In genomic region chr2:42136832-42137821, GRCh38 we compare ENCODE assay signal across 15 cellular contexts. TPM values are rescaled to one million over a fixed set of nuclear protein-coding genes. Genes with fewer than 3 reads are reported as not detected.
A peak's percentile ranks its signal among the peaks of the same experiment; 100 is the strongest.
DNase-seq lines count a peak whose midpoint lies in the region; ATAC-seq and TF ChIP-seq lines count a peak whose summit lies in the region.
"Had no signal": no experiment of that assay in that cellular context is flagged by ENCODE, and none has a peak within 500 bp of the region (broad histone marks: within the 10 kb centered on the region; RNA-seq: fewer than 3 reads in every experiment).

No MANE protein-coding gene starts in this region.

- no peak overlapping the region for H3K4me3 ChIP-seq in fibroblast of mammary gland (ENCODE audit: control insufficient read depth, low read depth, low read length)
- H3K4me3 ChIP-seq: GM23248, heart left ventricle had no signal

- DNase-seq in activated naive CD4-positive, alpha-beta T cell treated with anti-CD3 and anti-CD28 coated beads, Interleukin-2, amount 10 ng/mL, durations not matched to agents 7 days and 5 days = no peak
- DNase-seq in activated naive CD4-positive, alpha-beta T cell treated with anti-CD3 and anti-CD28 coated beads for 36 hours = no peak
- DNase-seq in RPMI7951 (ENCODE audit: low read depth) (peak; percentile 63), fibroblast of mammary gland (ENCODE audit: low read depth) (peak; percentile 47), NOMO-1 treated with DMSO at 0.1 percent for 48 hours (lab: John Stamatoyannopoulos, UW; ENCODE audit: unreplicated experiment) (no peak), HT-29 (ENCODE audit: low spot score) (no peak), NCI-H524 treated with DMSO at 0.1 percent for 48 hours (lab: John Stamatoyannopoulos, UW) (no peak)
- no peak for DNase-seq in stimulated activated effector memory CD8-positive, alpha-beta T cell treated with anti-CD3 and anti-CD28 coated beads, Interleukin-12 subunit alpha, Interleukin-12 subunit beta, amount 100 ng/mL, for 72 hours (ENCODE audit: low spot score in 2 of 2)
- DNase-seq: ACHN; activated CD4-positive, alpha-beta T cell treated with anti-CD3 and anti-CD28 coated beads, Interleukin-2, amount 10 ng/mL, durations not matched to agents 24 days and 14 days; DMS79 treated with DMSO at 0.1 percent for 48 hours; GM23248; heart left ventricle; left ventricle myocardium superior; SW 1271 had no signal

- CTCF ChIA-PET in activated naive CD4-positive, alpha-beta T cell treated with anti-CD3 and anti-CD28 coated beads, Interleukin-2, amount 10 ng/mL, durations not matched to agents 7 days and 5 days (lab: Charles Lee) = interaction anchor here (0.6 to 1.1 kb wide), 4 partner anchors 11 to 191 kb away, joined by 3 to 4 read pairs (median 3); no protein-coding TSS in a partner anchor
- CTCF ChIA-PET in activated naive CD4-positive, alpha-beta T cell treated with anti-CD3 and anti-CD28 coated beads for 36 hours (lab: Charles Lee) = interaction anchor here (0.6 to 2.0 kb wide), 11 partner anchors 9 to 113 kb away, joined by 3 to 12 read pairs (median 4); no protein-coding TSS in a partner anchor

- intact Hi-C loops in activated naive CD4-positive, alpha-beta T cell treated with anti-CD3 and anti-CD28 coated beads for 36 hours (cut with micrococcal nuclease) = loop anchor here (1.0 to 10.0 kb wide), 2 partner anchors 59 to 1038 kb away; no protein-coding TSS in a partner anchor

- H3K9me3 Mint-ChIP-seq in activated naive CD4-positive, alpha-beta T cell treated with anti-CD3 and anti-CD28 coated beads, Interleukin-2, amount 10 ng/mL, durations not matched to agents 7 days and 5 days = no peaks in the 10 kb centered on the region
- H3K9me3 Mint-ChIP-seq in activated naive CD4-positive, alpha-beta T cell treated with anti-CD3 and anti-CD28 coated beads for 36 hours = no peaks in the 10 kb centered on the region
- H3K9me3 Mint-ChIP-seq in stimulated activated effector memory CD8-positive, alpha-beta T cell treated with anti-CD3 and anti-CD28 coated beads, Interleukin-12 subunit alpha, Interleukin-12 subunit beta, amount 100 ng/mL, for 72 hours = no peaks in the 10 kb centered on the region
- H3K9me3 Mint-ChIP-seq: activated CD4-positive, alpha-beta T cell treated with anti-CD3 and anti-CD28 coated beads, Interleukin-2, amount 10 ng/mL, durations not matched to agents 24 days and 14 days had no signal

- no peak overlapping the region for H3K4me3 Mint-ChIP-seq in activated naive CD4-positive, alpha-beta T cell treated with anti-CD3 and anti-CD28 coated beads, Interleukin-2, amount 10 ng/mL, durations not matched to agents 7 days and 5 days
- H3K4me3 Mint-ChIP-seq in activated naive CD4-positive, alpha-beta T cell treated with anti-CD3 and anti-CD28 coated beads for 36 hours = no peak overlapping the region
- no peak overlapping the region for H3K4me3 Mint-ChIP-seq in stimulated activated effector memory CD8-positive, alpha-beta T cell treated with anti-CD3 and anti-CD28 coated beads, Interleukin-12 subunit alpha, Interleukin-12 subunit beta, amount 100 ng/mL, for 72 hours
- H3K4me3 Mint-ChIP-seq: activated CD4-positive, alpha-beta T cell treated with anti-CD3 and anti-CD28 coated beads, Interleukin-2, amount 10 ng/mL, durations not matched to agents 24 days and 14 days had no signal

- TF ChIP-seq CTCF in fibroblast of mammary gland (conservative IDR thresholded peaks at IDR 0.05; ENCODE audit: control insufficient read depth, insufficient read depth, low read depth, low read length) = no peak

- ATAC-seq in stimulated activated effector memory CD8-positive, alpha-beta T cell treated with anti-CD3 and anti-CD28 coated beads, Interleukin-12 subunit alpha, Interleukin-12 subunit beta, amount 100 ng/mL, for 72 hours = no peak
- ATAC-seq: heart left ventricle, left ventricle myocardium superior had no signal

- H3K4me1 Mint-ChIP-seq in activated naive CD4-positive, alpha-beta T cell treated with anti-CD3 and anti-CD28 coated beads, Interleukin-2, amount 10 ng/mL, durations not matched to agents 7 days and 5 days = peaks cover 93% of the 10 kb centered on the region
- peaks cover 72% of the 10 kb centered on the region for H3K4me1 Mint-ChIP-seq in activated naive CD4-positive, alpha-beta T cell treated with anti-CD3 and anti-CD28 coated beads for 36 hours (ENCODE audit: low read depth)
- peaks cover 48% of the 10 kb centered on the region for H3K4me1 Mint-ChIP-seq in stimulated activated effector memory CD8-positive, alpha-beta T cell treated with anti-CD3 and anti-CD28 coated beads, Interleukin-12 subunit alpha, Interleukin-12 subunit beta, amount 100 ng/mL, for 72 hours

- H3K36me3 Mint-ChIP-seq in activated naive CD4-positive, alpha-beta T cell treated with anti-CD3 and anti-CD28 coated beads, Interleukin-2, amount 10 ng/mL, durations not matched to agents 7 days and 5 days = peaks cover 8% of the 10 kb centered on the region
- no peaks in the 10 kb centered on the region for H3K36me3 Mint-ChIP-seq in activated naive CD4-positive, alpha-beta T cell treated with anti-CD3 and anti-CD28 coated beads for 36 hours (ENCODE audit: low read depth)
- H3K36me3 Mint-ChIP-seq in stimulated activated effector memory CD8-positive, alpha-beta T cell treated with anti-CD3 and anti-CD28 coated beads, Interleukin-12 subunit alpha, Interleukin-12 subunit beta, amount 100 ng/mL, for 72 hours = no peaks in the 10 kb centered on the region

- H3K27me3 Mint-ChIP-seq in activated naive CD4-positive, alpha-beta T cell treated with anti-CD3 and anti-CD28 coated beads, Interleukin-2, amount 10 ng/mL, durations not matched to agents 7 days and 5 days = no peaks in the 10 kb centered on the region
- no peaks in the 10 kb centered on the region for H3K27me3 Mint-ChIP-seq in activated naive CD4-positive, alpha-beta T cell treated with anti-CD3 and anti-CD28 coated beads for 36 hours (ENCODE audit: low read depth)
- H3K27me3 Mint-ChIP-seq: activated CD4-positive, alpha-beta T cell treated with anti-CD3 and anti-CD28 coated beads, Interleukin-2, amount 10 ng/mL, durations not matched to agents 24 days and 14 days had no signal

- H3K27ac Mint-ChIP-seq in activated naive CD4-positive, alpha-beta T cell treated with anti-CD3 and anti-CD28 coated beads, Interleukin-2, amount 10 ng/mL, durations not matched to agents 7 days and 5 days = peak overlapping the region; percentile 89
- H3K27ac Mint-ChIP-seq in activated naive CD4-positive, alpha-beta T cell treated with anti-CD3 and anti-CD28 coated beads for 36 hours = no peak overlapping the region
- H3K27ac Mint-ChIP-seq in stimulated activated effector memory CD8-positive, alpha-beta T cell treated with anti-CD3 and anti-CD28 coated beads, Interleukin-12 subunit alpha, Interleukin-12 subunit beta, amount 100 ng/mL, for 72 hours = peak overlapping the region; percentile 20
- H3K27ac Mint-ChIP-seq: activated CD4-positive, alpha-beta T cell treated with anti-CD3 and anti-CD28 coated beads, Interleukin-2, amount 10 ng/mL, durations not matched to agents 24 days and 14 days had no signal

RNA-seq across cellular contexts. Expression of gene EML4, which starts 32.0 kb away (rescaled TPM):
- total RNA-seq in activated naive CD4-positive, alpha-beta T cell treated with anti-CD3 and anti-CD28 coated beads for 36 hours = 10 to 100 TPM; 65.8 to 65.9 TPM
- 30.8 and 37.1 TPM in 2 replicates for total RNA-seq in RPMI7951 (2014; rRNA removed; shearing (Covaris generic))
- 80.0 and 81.9 TPM in 2 replicates for total RNA-seq in HT-29 (2014; rRNA removed; shearing (Covaris generic))

Comparison
In these comparisons a context has a peak if more than half of its experiments do, and no peak if none do; other contexts are left out.
1. DNase-seq: peak in RPMI7951 (single experiment) and fibroblast of mammary gland (single experiment); none in activated naive CD4-positive, alpha-beta T cell treated with anti-CD3 and anti-CD28 coated beads, Interleukin-2, amount 10 ng/mL, durations not matched to agents 7 days and 5 days (single experiment), activated naive CD4-positive, alpha-beta T cell treated with anti-CD3 and anti-CD28 coated beads for 36 hours (single experiment), stimulated activated effector memory CD8-positive, alpha-beta T cell treated with anti-CD3 and anti-CD28 coated beads, Interleukin-12 subunit alpha, Interleukin-12 subunit beta, amount 100 ng/mL, for 72 hours (0 of 2), NOMO-1 treated with DMSO at 0.1 percent for 48 hours (single experiment), HT-29 (single experiment) and NCI-H524 treated with DMSO at 0.1 percent for 48 hours (single experiment).